Comparison of ENCODE assay signal across 15 cellular contexts in the genomic region with DNA sequence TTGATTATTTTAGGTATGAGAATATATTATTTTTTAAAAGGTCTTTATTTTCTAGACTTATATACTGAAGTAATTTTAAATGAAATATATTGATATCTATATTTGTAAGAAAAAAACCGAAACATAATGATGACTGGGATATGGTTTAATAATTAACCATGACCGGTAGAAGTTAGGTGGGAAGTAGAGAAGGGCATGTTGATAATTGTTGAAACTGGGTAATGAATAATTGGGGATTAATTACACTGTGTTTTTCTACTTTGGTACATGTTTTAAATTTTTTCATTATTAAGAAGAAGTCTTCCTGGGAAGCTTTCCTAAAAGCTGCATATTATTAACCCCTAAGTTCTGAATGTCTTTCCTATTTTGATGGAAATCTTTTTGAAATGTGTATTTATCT. TPM values are rescaled to one million over a fixed set of nuclear protein-coding genes. Genes with fewer than 3 reads are reported as not detected.
A peak's percentile ranks its signal among the peaks of the same experiment; 100 is the strongest.
DNase-seq lines count a peak whose midpoint lies in the region; ATAC-seq and TF ChIP-seq lines count a peak whose summit lies in the region.
"Had no signal": no experiment of that assay in that cellular context is flagged by ENCODE, and none has a peak within 500 bp of the region (broad histone marks: within the 10 kb centered on the region; RNA-seq: fewer than 3 reads in every experiment).

No MANE protein-coding gene starts in this region.

- no peaks in the 10 kb centered on the region for H3K27me3 Mint-ChIP-seq in Calu3 (ENCODE audit: unreplicated experiment)
- peaks cover 3% of the 10 kb centered on the region; the same call in 1 of the 2 replicates for H3K27me3 Mint-ChIP-seq in WTC11 (ENCODE audit: low read depth)
- no peaks in the 10 kb centered on the region for H3K27me3 Mint-ChIP-seq in activated T-cell treated with anti-CD3 and anti-CD28 coated beads, Interleukin-2, amount 50 U/mL, for 4 hours (ENCODE audit: low read depth)

- peaks cover 46% of the 10 kb centered on the region for H3K4me1 Mint-ChIP-seq in Calu3 (ENCODE audit: low read depth, unreplicated experiment)
- H3K4me1 Mint-ChIP-seq in WTC11, result peaks cover 42% of the 10 kb centered on the region
- H3K4me1 Mint-ChIP-seq in activated T-cell treated with anti-CD3 and anti-CD28 coated beads, Interleukin-2, amount 50 U/mL, for 4 hours (ENCODE audit: low read depth), result no peaks in the 10 kb centered on the region
- H3K4me1 Mint-ChIP-seq: CD14-positive monocyte; CD8-positive, alpha-beta memory T cell had no signal

- H3K9me3 Mint-ChIP-seq in Calu3 (ENCODE audit: low read depth, unreplicated experiment) (no peaks in the 10 kb centered on the region), WTC11 (peaks cover 25% of the 10 kb centered on the region)
- H3K9me3 Mint-ChIP-seq in activated T-cell treated with anti-CD3 and anti-CD28 coated beads, Interleukin-2, amount 50 U/mL, for 4 hours, result no peaks in the 10 kb centered on the region
- H3K9me3 Mint-ChIP-seq: CD8-positive, alpha-beta memory T cell had no signal

- H3K27ac Mint-ChIP-seq in Calu3 (ENCODE audit: unreplicated experiment) (peak overlapping the region; percentile 72), WTC11 (peak overlapping the region; percentile 85; the same call in 1 of the 2 replicates)
- H3K27ac Mint-ChIP-seq: CD14-positive monocyte; CD8-positive, alpha-beta memory T cell had no signal

- DNase-seq in Calu3 (no peak), WTC11 (ENCODE audit: low spot score) (no peak), left kidney (ENCODE audit: low read depth, low spot score) (peak; percentile 27), renal cortical epithelial cell (ENCODE audit: low read depth) (peak; percentile 87)
- no peak for DNase-seq in activated T-cell treated with anti-CD3 and anti-CD28 coated beads, Interleukin-2, amount 50 U/mL, for 4 hours
- DNase-seq in activated CD4-positive, alpha-beta T cell treated with anti-CD3 and anti-CD28 coated beads, Interleukin-2, amount 50 U/mL, for 48 hours, result no peak
- DNase-seq: BE2C; CD8-positive, alpha-beta memory T cell; H7; KBM-7; MG63 had no signal

- no TSS peak for BruUV-seq in Calu3 (replicated peaks; lab: Mats Ljungman, UMichigan)

- POLR2A ChIA-PET in WTC11 (lab: Charles Lee), result no interaction called here

- CTCF ChIA-PET in Calu3 (lab: Charles Lee) (interaction anchor here (0.7 to 0.8 kb wide), 3 partner anchors 35 to 562 kb away, joined by 3 to 9 read pairs (median 4); no protein-coding TSS in a partner anchor), WTC11 (lab: Charles Lee) (interaction anchor here (1.1 kb wide), 1 partner anchor 16 kb away, joined by 5 read pairs; the partner anchor contains the start of gene TSPAN12)

- H3K36me3 Mint-ChIP-seq in Calu3 (ENCODE audit: insufficient read depth, unreplicated experiment) (no peaks in the 10 kb centered on the region), WTC11 (peaks cover 31% of the 10 kb centered on the region)
- H3K36me3 Mint-ChIP-seq in activated T-cell treated with anti-CD3 and anti-CD28 coated beads, Interleukin-2, amount 50 U/mL, for 4 hours (ENCODE audit: insufficient read depth), result no peaks in the 10 kb centered on the region
- H3K36me3 Mint-ChIP-seq: CD14-positive monocyte; CD8-positive, alpha-beta memory T cell had no signal

- no peak for ATAC-seq in WTC11
- ATAC-seq in activated T-cell treated with anti-CD3 and anti-CD28 coated beads, Interleukin-2, amount 50 U/mL, for 4 hours, result no peak
- ATAC-seq in HG03139 (IDR thresholded peaks at IDR 0.05; ENCODE audit: unreplicated experiment), result no peak
- ATAC-seq: Panc1 had no signal

- H3K4me3 Mint-ChIP-seq in Calu3 (ENCODE audit: low read depth, unreplicated experiment) (no peak overlapping the region), WTC11 (no peak overlapping the region)
- no peak overlapping the region for H3K4me3 Mint-ChIP-seq in activated T-cell treated with anti-CD3 and anti-CD28 coated beads, Interleukin-2, amount 50 U/mL, for 4 hours
- H3K4me3 Mint-ChIP-seq: CD14-positive monocyte; CD8-positive, alpha-beta memory T cell had no signal

- intact Hi-C loops in Calu3 (cut with micrococcal nuclease; ENCODE audit: unreplicated experiment), result no loop called here

- TF ChIP-seq CTCF in Calu3 (IDR thresholded peaks at IDR 0.05; ENCODE audit: unreplicated experiment) (no peak), WTC11 (IDR thresholded peaks at IDR 0.05) (no peak)

TF ChIP-seq in WTC11, 78 proteins besides CTCF, POLR2A, EP300 and RAD21:
- TF ChIP-seq, protein P1, sequence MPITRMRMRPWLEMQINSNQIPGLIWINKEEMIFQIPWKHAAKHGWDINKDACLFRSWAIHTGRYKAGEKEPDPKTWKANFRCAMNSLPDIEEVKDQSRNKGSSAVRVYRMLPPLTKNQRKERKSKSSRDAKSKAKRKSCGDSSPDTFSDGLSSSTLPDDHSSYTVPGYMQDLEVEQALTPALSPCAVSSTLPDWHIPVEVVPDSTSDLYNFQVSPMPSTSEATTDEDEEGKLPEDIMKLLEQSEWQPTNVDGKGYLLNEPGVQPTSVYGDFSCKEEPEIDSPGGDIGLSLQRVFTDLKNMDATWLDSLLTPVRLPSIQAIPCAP (CRISPR knock-in tag; IDR thresholded peaks at IDR 0.05), result no peak
- TF ChIP-seq NR2C2 (CRISPR knock-in tag; IDR thresholded peaks at IDR 0.05) (no peak), FOXK1 (CRISPR knock-in tag; IDR thresholded peaks at IDR 0.05) (no peak), TP53 (CRISPR knock-in tag; IDR thresholded peaks at IDR 0.05) (no peak), CREM (CRISPR knock-in tag; IDR thresholded peaks at IDR 0.05) (no peak), NR1H2 (CRISPR knock-in tag; IDR thresholded peaks at IDR 0.05) (no peak), GABPB1 (CRISPR knock-in tag; IDR thresholded peaks at IDR 0.05) (no peak)
- TF ChIP-seq, protein P2, sequence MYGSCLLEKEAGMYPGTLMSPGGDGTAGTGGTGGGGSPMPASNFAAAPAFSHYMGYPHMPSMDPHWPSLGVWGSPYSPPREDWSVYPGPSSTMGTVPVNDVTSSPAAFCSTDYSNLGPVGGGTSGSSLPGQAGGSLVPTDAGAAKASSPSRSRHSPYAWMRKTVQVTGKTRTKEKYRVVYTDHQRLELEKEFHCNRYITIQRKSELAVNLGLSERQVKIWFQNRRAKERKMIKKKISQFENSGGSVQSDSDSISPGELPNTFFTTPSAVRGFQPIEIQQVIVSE (CRISPR knock-in tag; IDR thresholded peaks at IDR 0.05; ENCODE audit: borderline replicate concordance), result no peak
- TF ChIP-seq, protein P3, sequence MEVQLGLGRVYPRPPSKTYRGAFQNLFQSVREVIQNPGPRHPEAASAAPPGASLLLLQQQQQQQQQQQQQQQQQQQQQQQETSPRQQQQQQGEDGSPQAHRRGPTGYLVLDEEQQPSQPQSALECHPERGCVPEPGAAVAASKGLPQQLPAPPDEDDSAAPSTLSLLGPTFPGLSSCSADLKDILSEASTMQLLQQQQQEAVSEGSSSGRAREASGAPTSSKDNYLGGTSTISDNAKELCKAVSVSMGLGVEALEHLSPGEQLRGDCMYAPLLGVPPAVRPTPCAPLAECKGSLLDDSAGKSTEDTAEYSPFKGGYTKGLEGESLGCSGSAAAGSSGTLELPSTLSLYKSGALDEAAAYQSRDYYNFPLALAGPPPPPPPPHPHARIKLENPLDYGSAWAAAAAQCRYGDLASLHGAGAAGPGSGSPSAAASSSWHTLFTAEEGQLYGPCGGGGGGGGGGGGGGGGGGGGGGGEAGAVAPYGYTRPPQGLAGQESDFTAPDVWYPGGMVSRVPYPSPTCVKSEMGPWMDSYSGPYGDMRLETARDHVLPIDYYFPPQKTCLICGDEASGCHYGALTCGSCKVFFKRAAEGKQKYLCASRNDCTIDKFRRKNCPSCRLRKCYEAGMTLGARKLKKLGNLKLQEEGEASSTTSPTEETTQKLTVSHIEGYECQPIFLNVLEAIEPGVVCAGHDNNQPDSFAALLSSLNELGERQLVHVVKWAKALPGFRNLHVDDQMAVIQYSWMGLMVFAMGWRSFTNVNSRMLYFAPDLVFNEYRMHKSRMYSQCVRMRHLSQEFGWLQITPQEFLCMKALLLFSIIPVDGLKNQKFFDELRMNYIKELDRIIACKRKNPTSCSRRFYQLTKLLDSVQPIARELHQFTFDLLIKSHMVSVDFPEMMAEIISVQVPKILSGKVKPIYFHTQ (CRISPR knock-in tag; IDR thresholded peaks at IDR 0.05), result no peak
- TF ChIP-seq, protein P4, sequence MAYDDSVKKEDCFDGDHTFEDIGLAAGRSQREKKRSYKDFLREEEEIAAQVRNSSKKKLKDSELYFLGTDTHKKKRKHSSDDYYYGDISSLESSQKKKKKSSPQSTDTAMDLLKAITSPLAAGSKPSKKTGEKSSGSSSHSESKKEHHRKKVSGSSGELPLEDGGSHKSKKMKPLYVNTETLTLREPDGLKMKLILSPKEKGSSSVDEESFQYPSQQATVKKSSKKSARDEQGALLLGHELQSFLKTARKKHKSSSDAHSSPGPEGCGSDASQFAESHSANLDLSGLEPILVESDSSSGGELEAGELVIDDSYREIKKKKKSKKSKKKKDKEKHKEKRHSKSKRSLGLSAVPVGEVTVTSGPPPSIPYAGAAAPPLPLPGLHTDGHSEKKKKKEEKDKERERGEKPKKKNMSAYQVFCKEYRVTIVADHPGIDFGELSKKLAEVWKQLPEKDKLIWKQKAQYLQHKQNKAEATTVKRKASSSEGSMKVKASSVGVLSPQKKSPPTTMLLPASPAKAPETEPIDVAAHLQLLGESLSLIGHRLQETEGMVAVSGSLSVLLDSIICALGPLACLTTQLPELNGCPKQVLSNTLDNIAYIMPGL (CRISPR knock-in tag; IDR thresholded peaks at IDR 0.05), result no peak

RNA-seq across cellular contexts. Expression of gene TSPAN12, which starts 16.3 kb away (rescaled TPM):
- 14.6 and 18.5 TPM in 2 replicates for total RNA-seq in Calu3 (2022)
- total RNA-seq in WTC11 (2021), result 16.5 to 17.3 TPM (median 16.8 TPM) in 3 replicates
- total RNA-seq in renal cortical epithelial cell, result 29.7 and 60.5 TPM in 2 replicates
- under 1 TPM in 2 of 3 donors, not detected in 1; 0.14 to 0.20 TPM for total RNA-seq in activated T-cell treated with anti-CD3 and anti-CD28 coated beads, Interleukin-2, amount 50 U/mL, for 4 hours
- total RNA-seq: CD8-positive, alpha-beta memory T cell; OCI-LY7 had no signal

Comparison
In these comparisons a context has a peak if more than half of its experiments do, and no peak if none do; other contexts are left out.
1. DNase-seq: peak in left kidney (single experiment) and renal cortical epithelial cell (single experiment); none in Calu3 (single experiment), WTC11 (single experiment), activated T-cell treated with anti-CD3 and anti-CD28 coated beads, Interleukin-2, amount 50 U/mL, for 4 hours (single experiment) and activated CD4-positive, alpha-beta T cell treated with anti-CD3 and anti-CD28 coated beads, Interleukin-2, amount 50 U/mL, for 48 hours (0 of 2).
2. RNA of gene TSPAN12, which starts 16.3 kb away (total RNA-seq): 29.7 to 60.5 TPM in renal cortical epithelial cell, 16.5 to 17.3 TPM in WTC11 and 14.6 to 18.5 TPM in Calu3; 0.14 to 0.20 TPM in activated T-cell treated with anti-CD3 and anti-CD28 coated beads, Interleukin-2, amount 50 U/mL, for 4 hours; every median in the first group is over 10 times any median in the second.